Comparison of ENCODE assay signal across 13 cellular contexts in the genomic region with DNA sequence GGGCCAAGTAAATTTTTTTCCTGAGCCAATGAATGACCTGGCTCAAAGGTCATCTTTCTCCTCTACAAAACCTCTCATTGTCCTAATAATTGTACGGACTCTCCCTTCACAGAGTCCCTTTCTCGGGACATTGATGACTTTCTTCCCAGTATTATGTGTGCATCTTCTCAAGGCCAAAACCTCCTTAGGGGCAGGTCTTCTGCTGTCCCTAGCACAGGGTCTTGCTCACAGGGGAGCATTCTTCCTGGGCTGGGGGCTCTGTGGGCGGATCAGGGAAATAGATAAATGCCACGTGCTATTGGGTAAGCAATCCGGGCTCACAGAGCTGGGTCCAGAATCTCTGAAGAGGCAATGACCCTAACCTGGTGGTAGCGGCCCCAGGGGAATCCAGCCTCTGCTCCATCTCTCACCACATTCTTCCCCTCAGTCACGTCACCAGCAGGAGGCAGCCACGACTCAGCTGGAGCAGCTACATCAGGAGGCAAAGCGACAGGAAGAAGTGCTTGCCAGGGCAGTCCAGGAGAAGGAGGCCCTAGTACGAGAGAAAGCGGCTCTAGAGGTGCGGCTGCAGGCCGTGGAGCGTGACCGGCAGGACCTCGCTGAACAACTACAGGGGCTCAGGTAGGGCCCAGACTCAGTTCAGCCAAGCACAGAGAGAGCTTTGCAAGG. TPM values are rescaled to one million over a fixed set of nuclear protein-coding genes. Genes with fewer than 3 reads are reported as not detected.
A peak's percentile ranks its signal among the peaks of the same experiment; 100 is the strongest.
DNase-seq lines count a peak whose midpoint lies in the region; ATAC-seq and TF ChIP-seq lines count a peak whose summit lies in the region.
"Had no signal": no experiment of that assay in that cellular context is flagged by ENCODE, and none has a peak within 500 bp of the region (broad histone marks: within the 10 kb centered on the region; RNA-seq: fewer than 3 reads in every experiment).

No MANE protein-coding gene starts in this region.

- WGBS in suprapubic skin, result 87% methylated on average over 16 of the region's 16 CpGs

- no peak overlapping the region for H3K4me3 Mint-ChIP-seq in T-helper 17 cell
- H3K4me3 Mint-ChIP-seq: T-cell had no signal

- H3K27me3 ChIP-seq in suprapubic skin, result no peaks in the 10 kb centered on the region

- no peak for ATAC-seq in T-helper 17 cell
- ATAC-seq: T-cell had no signal

- H3K36me3 ChIP-seq in suprapubic skin, result peaks cover 72% of the 10 kb centered on the region

- TF ChIP-seq POLR2A in suprapubic skin (IDR thresholded peaks at IDR 0.05), result no peak

- no peak overlapping the region for H3K27ac ChIP-seq in suprapubic skin
- H3K27ac ChIP-seq: epithelial cell of prostate had no signal

- H3K27ac Mint-ChIP-seq in T-helper 17 cell, result no peak overlapping the region

- no peak for TF ChIP-seq EP300 in suprapubic skin (IDR thresholded peaks at IDR 0.05)

- no peaks in the 10 kb centered on the region for H3K4me1 ChIP-seq in suprapubic skin

- DNase-seq in ELF-1 (ENCODE audit: low read depth, low spot score) (peak; percentile 69), HuH-7.5 (ENCODE audit: low spot score) (peak; percentile 31), left kidney (ENCODE audit: low read depth, low spot score) (peak; percentile 37), hypothalamus (lab: John Stamatoyannopoulos, UW) (no peak), T-helper 17 cell (no peak), suprapubic skin (ENCODE audit: low spot score in 2 of 2) (no peak), SIG-M5 (lab: John Stamatoyannopoulos, UW) (no peak)
- peak; percentile 23 for DNase-seq in activated naive CD4-positive, alpha-beta T cell treated with anti-CD3 and anti-CD28 coated beads, Interleukin-2, amount 50 U/mL, for 16 hours
- DNase-seq: NCI-H1694 treated with DMSO at 0.1 percent for 48 hours; stimulated activated CD4-positive, alpha-beta T cell treated with anti-CD3 and anti-CD28 coated beads, Interleukin-12 subunit alpha, Interleukin-12 subunit beta, amount 100 ng/mL, for 4 hours had no signal

- peaks cover 13% of the 10 kb centered on the region for H3K4me1 Mint-ChIP-seq in T-helper 17 cell

- H3K9me3 ChIP-seq in T-helper 17 cell (ENCODE audit: control insufficient read depth, low read length, poor library complexity, severe bottlenecking) (no peaks in the 10 kb centered on the region), suprapubic skin (no peaks in the 10 kb centered on the region)

- no peak overlapping the region for H3K4me3 ChIP-seq in suprapubic skin

- TF ChIP-seq CTCF in suprapubic skin (IDR thresholded peaks at IDR 0.05), result no peak

- H3K36me3 Mint-ChIP-seq in T-helper 17 cell (ENCODE audit: low read depth), result peaks cover 7% of the 10 kb centered on the region

- no peaks in the 10 kb centered on the region for H3K27me3 Mint-ChIP-seq in T-helper 17 cell
- H3K27me3 Mint-ChIP-seq: T-cell had no signal

RNA-seq across cellular contexts. Expression of gene CEP250, which starts 23.5 kb away (rescaled TPM):
- 10 to 100 TPM; 36.6 to 44.4 TPM for total RNA-seq in T-helper 17 cell
- total RNA-seq in suprapubic skin, result 10 to 100 TPM; 18.8 to 55.4 (median 27.1) TPM

RNA-seq across cellular contexts. Expression of gene GDF5, which starts 40.9 kb away (rescaled TPM):
- total RNA-seq in T-helper 17 cell (not detected), suprapubic skin (not detected)

RNA-seq across cellular contexts. Expression of gene C20orf173, which starts 50.5 kb away (rescaled TPM):
- total RNA-seq in T-helper 17 cell, result not detected
- total RNA-seq in suprapubic skin, result not detected
- total RNA-seq: subcutaneous adipose tissue, T-cell had no signal

Comparison
In these comparisons a context has a peak if more than half of its experiments do, and no peak if none do; other contexts are left out.
1. DNase-seq: peak in ELF-1 (single experiment), HuH-7.5 (single experiment), activated naive CD4-positive, alpha-beta T cell treated with anti-CD3 and anti-CD28 coated beads, Interleukin-2, amount 50 U/mL, for 16 hours (single experiment) and left kidney (single experiment); none in hypothalamus (0 of 51), T-helper 17 cell (0 of 3), suprapubic skin (0 of 2) and SIG-M5 (single experiment).